In the genomic region with DNA sequence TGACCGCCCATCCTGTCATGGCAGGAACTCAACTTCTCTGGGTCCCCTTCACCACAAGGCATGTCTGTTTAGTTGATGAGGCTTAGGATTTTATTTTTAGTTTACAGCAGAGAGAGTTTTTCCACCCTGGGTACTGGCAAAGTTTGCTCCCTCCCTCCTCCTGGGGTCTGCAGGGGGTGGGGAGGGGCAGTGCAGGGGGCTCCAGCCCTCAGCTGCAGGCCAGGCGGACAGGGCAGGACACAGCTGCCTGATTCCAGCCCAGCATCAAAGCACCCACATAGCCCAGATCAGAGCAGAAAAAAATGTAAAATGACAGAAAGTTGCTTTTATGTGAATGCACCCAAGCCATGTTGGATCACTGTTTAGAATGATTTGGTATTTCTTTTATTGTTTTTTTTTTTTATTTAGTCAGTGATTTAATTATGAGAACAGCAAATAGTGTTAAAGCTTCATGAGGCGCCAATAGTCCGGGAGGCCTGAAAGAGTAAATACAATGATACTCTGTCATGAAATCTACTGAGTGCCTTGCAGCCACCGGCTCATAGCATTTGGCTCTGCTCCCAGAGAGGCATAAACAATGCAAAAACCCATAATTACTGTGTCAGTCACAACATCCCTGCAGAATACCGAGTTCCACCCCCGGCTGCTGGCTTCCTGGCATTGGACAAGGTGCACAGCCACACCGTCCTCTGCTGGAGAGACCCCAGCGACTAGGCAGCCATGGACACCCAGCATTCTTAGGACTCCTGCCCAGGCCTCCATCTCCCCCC, we compare ENCODE assay signal across 11 cellular contexts.
DNase-seq lines count a peak whose midpoint lies in the region; ATAC-seq and TF ChIP-seq lines count a peak whose summit lies in the region.
"Had no signal": no experiment of that assay in that cellular context is flagged by ENCODE, and none has a peak within 500 bp of the region (broad histone marks: within the 10 kb centered on the region; RNA-seq: fewer than 3 reads in every experiment).

No MANE protein-coding gene starts in this region.

- no peak overlapping the region for H3K4me3 Mint-ChIP-seq in glutamatergic neuron (ENCODE audit: unreplicated experiment)

- no peak for TF ChIP-seq CTCF in astrocyte of the cerebellum (IDR thresholded peaks at IDR 0.05; ENCODE audit: low read depth, low read length, missing control alignments)
- TF ChIP-seq CTCF in glutamatergic neuron (IDR thresholded peaks at IDR 0.05; ENCODE audit: partially characterized antibody, unreplicated experiment) = no peak

- H3K4me1 Mint-ChIP-seq in glutamatergic neuron (ENCODE audit: low read depth, unreplicated experiment) = peaks cover 20% of the 10 kb centered on the region

- no peak overlapping the region for H3K27ac Mint-ChIP-seq in glutamatergic neuron (ENCODE audit: unreplicated experiment)

- no peak overlapping the region for H3K4me3 ChIP-seq in astrocyte of the cerebellum (ENCODE audit: low read depth, low read length)
- H3K4me3 ChIP-seq: heart left ventricle, skin epidermis, thyroid gland had no signal

- peaks cover 3% of the 10 kb centered on the region for H3K9me3 Mint-ChIP-seq in glutamatergic neuron (ENCODE audit: unreplicated experiment)

- peaks cover 4% of the 10 kb centered on the region for H3K27me3 Mint-ChIP-seq in glutamatergic neuron (ENCODE audit: unreplicated experiment)

- in situ Hi-C loops in astrocyte of the cerebellum (cut with HindIII; ENCODE audit: low sequenced_read_pairs) = no loop called here

- no peak for ATAC-seq in HG02571 (IDR thresholded peaks at IDR 0.05; ENCODE audit: unreplicated experiment)
- no peak for ATAC-seq in GM21526 (IDR thresholded peaks at IDR 0.05; ENCODE audit: low FRiP score, unreplicated experiment)

- DNase-seq in AG08396 (ENCODE audit: low spot score) (peak; percentile 16), NCI-H1092 (lab: John Stamatoyannopoulos, UW) (peak; percentile 88), astrocyte of the cerebellum (ENCODE audit: low read depth) (peak; percentile 44), lung microvascular endothelial cell (ENCODE audit: low read depth in 2 of 2) (peak; percentile 56 to 75), glutamatergic neuron (no peak)
- DNase-seq in stimulated activated naive CD4-positive, alpha-beta T cell treated with Interleukin-2 at 50 U/mL for 16 hours (lab: John Stamatoyannopoulos, UW) = no peak
- DNase-seq: heart left ventricle, thyroid gland had no signal

- no peaks in the 10 kb centered on the region for H3K36me3 Mint-ChIP-seq in glutamatergic neuron (ENCODE audit: unreplicated experiment)

Comparison
In these comparisons a context has a peak if more than half of its experiments do, and no peak if none do; other contexts are left out.
1. DNase-seq: peak in AG08396 (single experiment), NCI-H1092 (single experiment), astrocyte of the cerebellum (single experiment) and lung microvascular endothelial cell (2 of 2); none in glutamatergic neuron (single experiment) and stimulated activated naive CD4-positive, alpha-beta T cell treated with Interleukin-2 at 50 U/mL for 16 hours (single experiment).